ENCODE assay signal across 25 cellular contexts in genomic region chr15:80691575-80691974, GRCh38.
"Had no signal": no experiment of that assay in that cellular context is flagged by ENCODE, and none has a peak within 500 bp of the region (broad histone marks: within the 10 kb centered on the region; RNA-seq: fewer than 3 reads in every experiment).

No MANE protein-coding gene starts in this region.

- H3K9ac ChIP-seq: parathyroid adenoma had no signal

- FAIRE-seq: endothelial cell of umbilical vein, frontal cortex, keratinocyte, small intestine had no signal

- H3K36me3 ChIP-seq: esophagus squamous epithelium, lower lobe of right lung, neutrophil, right lobe of liver, suprapubic skin, transverse colon, upper lobe of right lung, vagina had no signal

- DNase-seq: dermis blood vessel endothelial cell; effector memory CD4-positive, alpha-beta T cell; erythroblast; esophagus squamous epithelium; left ventricle myocardium superior; lower lobe of right lung; mesenchymal stem cell; mucosa of descending colon; naive B cell; right lobe of liver; small intestine; stimulated activated CD4-positive, alpha-beta T cell treated with anti-CD3 and anti-CD28 coated beads, Interleukin-15, amount 100 ng/mL, for 24 hours; stimulated activated CD4-positive, alpha-beta T cell treated with anti-CD3 and anti-CD28 coated beads, Interleukin-2, amount 100 ng/mL, for 48 hours; stimulated activated naive B cell treated with anti-CD40 and anti-IgM and Interleukin-4, amounts not matched to agents 10 μg/mL and 1 μg/mL and 100 μg/mL, for 72 hours; transverse colon; upper lobe of right lung had no signal

- H3K27ac ChIP-seq: coronary artery, lower lobe of right lung, neutrophil, parathyroid adenoma, right lobe of liver, suprapubic skin, transverse colon, upper lobe of right lung, vagina had no signal

- H3K79me2 ChIP-seq: parathyroid adenoma had no signal

- ATAC-seq: left ventricle myocardium superior; lower lobe of right lung; mucosa of descending colon; natural killer cell treated with Interleukin-12 subunit alpha and Interleukin-12 subunit beta and Interleukin-15 and Interleukin-18, amount 100 ng/mL, for 72 hours; stimulated activated naive B cell treated with anti-CD40 and anti-IgM and Interleukin-4, amounts not matched to agents 10 μg/mL and 1 μg/mL and 100 μg/mL, for 72 hours; upper lobe of right lung had no signal

- H3K4me1 ChIP-seq: parathyroid adenoma had no signal

- H3K4me3 ChIP-seq: coronary artery, esophagus squamous epithelium, lower lobe of right lung, mucosa of descending colon, right lobe of liver, suprapubic skin, transverse colon, upper lobe of right lung, vagina had no signal

- H3K27me3 ChIP-seq: esophagus squamous epithelium, right lobe of liver, suprapubic skin, transverse colon, upper lobe of right lung, vagina had no signal

- H3K9me3 ChIP-seq: esophagus squamous epithelium, lower lobe of right lung, mucosa of descending colon, neutrophil, right lobe of liver, suprapubic skin, transverse colon, upper lobe of right lung, vagina had no signal

- H2AFZ ChIP-seq: parathyroid adenoma had no signal
